In genomic region chr2:160703648-160704585, GRCh38 we compare ENCODE assay signal across 8 cellular contexts.
A peak's percentile ranks its signal among the peaks of the same experiment; 100 is the strongest.
DNase-seq lines count a peak whose midpoint lies in the region; ATAC-seq, FAIRE-seq and TF ChIP-seq lines count a peak whose summit lies in the region.

No MANE protein-coding gene starts in this region.

- H3K9ac ChIP-seq in neural progenitor cell, result no peak overlapping the region

- H3K4me1 Mint-ChIP-seq in neural progenitor cell, result peaks cover 32% of the 10 kb centered on the region

- no peak overlapping the region for H2AFZ ChIP-seq in neural progenitor cell (replicated peaks)

- H3K9me3 Mint-ChIP-seq in neural progenitor cell, result peaks cover 25% of the 10 kb centered on the region

- no peaks in the 10 kb centered on the region for H3K9me3 ChIP-seq in neural progenitor cell (ENCODE audit: low read depth)

- H3K36me3 ChIP-seq in neural progenitor cell, result no peaks in the 10 kb centered on the region

- no peak overlapping the region for H3K27ac ChIP-seq in neural progenitor cell

- H3K4me3 ChIP-seq in neural progenitor cell, result no peak overlapping the region

- peaks cover 6% of the 10 kb centered on the region for H3K36me3 Mint-ChIP-seq in neural progenitor cell

- H3K27ac Mint-ChIP-seq in neural progenitor cell, result peak overlapping the region; percentile 23

- H3K27me3 ChIP-seq in neural progenitor cell, result no peaks in the 10 kb centered on the region

- H3K79me2 ChIP-seq in neural progenitor cell (ENCODE audit: low read depth), result no peaks in the 10 kb centered on the region

- H4K20me1 ChIP-seq in neural progenitor cell (ENCODE audit: low read depth), result no peaks in the 10 kb centered on the region

- TF ChIP-seq CTCF in neural progenitor cell (IDR thresholded peaks at IDR 0.05), result no peak

- peak overlapping the region; percentile 13 for H3K4me2 ChIP-seq in neural progenitor cell

- H3F3A ChIP-seq in neural progenitor cell (ENCODE audit: low read depth), result no peaks in the 10 kb centered on the region

- DNase-seq in GM18507 (ENCODE audit: extremely low spot score, insufficient read length, low read depth) (no peak), neural progenitor cell (ENCODE audit: low spot score) (peak; percentile 78), middle frontal gyrus (ENCODE audit: extremely low spot score, low spot score) (no peak), GM19239 (ENCODE audit: insufficient read length, low spot score) (no peak)
- DNase-seq in activated CD4-positive, alpha-beta T cell treated with anti-CD3 and anti-CD28 coated beads, Interleukin-2, amount 50 U/mL, for 48 hours, result peak; percentile 9 to 21
- no peak for DNase-seq in effector CD4-positive, alpha-beta T cell

- peaks cover 15% of the 10 kb centered on the region for H3K4me1 ChIP-seq in neural progenitor cell

- FAIRE-seq in GM18507 (lab: Jason Lieb, UNC) (peak; percentile 79), GM19239 (lab: Jason Lieb, UNC) (no peak)

- H3K27me3 Mint-ChIP-seq in neural progenitor cell (ENCODE audit: insufficient read depth, low read depth), result peaks cover 3% of the 10 kb centered on the region

- ATAC-seq in GM21526 (IDR thresholded peaks at IDR 0.05; ENCODE audit: low FRiP score, unreplicated experiment) (peak; percentile 90), HG03575 (IDR thresholded peaks at IDR 0.05; ENCODE audit: extremely low read depth, insufficient number of reproducible peaks, low FRiP score, unreplicated experiment) (peak; percentile 72)

- H3K4me3 Mint-ChIP-seq in neural progenitor cell, result no peak overlapping the region

Comparison
In these comparisons a context has a peak if more than half of its experiments do, and no peak if none do; other contexts are left out.
1. DNase-seq: peak in activated CD4-positive, alpha-beta T cell treated with anti-CD3 and anti-CD28 coated beads, Interleukin-2, amount 50 U/mL, for 48 hours (2 of 2) and neural progenitor cell (single experiment); none in GM18507 (single experiment), middle frontal gyrus (single experiment), effector CD4-positive, alpha-beta T cell (single experiment) and GM19239 (single experiment).